Comparison of ENCODE assay signal across 2 cellular contexts in genomic region chr2:8837795-8838140, GRCh38.
TF ChIP-seq lines count a peak whose summit lies in the region.

No MANE protein-coding gene starts in this region.

TF ChIP-seq in HCT116, 20 proteins besides CTCF, POLR2A, EP300 and RAD21 (continued from another document):
- TF ChIP-seq MAX (IDR thresholded peaks at IDR 0.05) = no peak

TF ChIP-seq in SK-N-SH, 30 proteins besides CTCF, POLR2A, EP300 and RAD21 (continued from another document):
- TF ChIP-seq MAX (IDR thresholded peaks at IDR 0.05; ENCODE audit: low read depth) (no peak), ELF1 (IDR thresholded peaks at IDR 0.05) (no peak), FOXM1 (IDR thresholded peaks at IDR 0.05; ENCODE audit: low read depth) (no peak), SMC3 (IDR thresholded peaks at IDR 0.05; ENCODE audit: low read depth, low read length) (no peak), FOXJ3 (CRISPR knock-in tag; IDR thresholded peaks at IDR 0.05) (no peak), JUND (IDR thresholded peaks at IDR 0.05) (no peak), GATA2 (CRISPR knock-in tag; IDR thresholded peaks at IDR 0.05) (no peak), REST (IDR thresholded peaks at IDR 0.05; ENCODE audit: low read depth, low read length) (no peak), USF2 (IDR thresholded peaks at IDR 0.05; ENCODE audit: borderline replicate concordance, low read depth, low read length) (no peak), RFX5 (IDR thresholded peaks at IDR 0.05; ENCODE audit: low read length) (no peak), TAF1 (IDR thresholded peaks at IDR 0.05; ENCODE audit: borderline replicate concordance, low read depth, low read length) (no peak), PBX3 (IDR thresholded peaks at IDR 0.05) (no peak)
TF ChIP-seq in SK-N-SH: peak in this region for 0.
